1 cellular context compared by ENCODE assay signal in genomic region chr14:21449899-21450216, GRCh38.
TF ChIP-seq lines count a peak whose summit lies in the region.

No MANE protein-coding gene starts in this region.

TF ChIP-seq in SK-N-SH, 30 proteins besides CTCF, POLR2A, EP300 and RAD21 (continued from another document):
- TF ChIP-seq IRF3 (IDR thresholded peaks at IDR 0.05; ENCODE audit: low read depth, low read length), result no peak
- TF ChIP-seq USF2 (IDR thresholded peaks at IDR 0.05; ENCODE audit: borderline replicate concordance, low read depth, low read length), result no peak
- TF ChIP-seq USF1 (IDR thresholded peaks at IDR 0.05; ENCODE audit: borderline replicate concordance, low read depth), result no peak
- no peak for TF ChIP-seq MXI1 (IDR thresholded peaks at IDR 0.05; ENCODE audit: low read depth, low read length)
- no peak for TF ChIP-seq PBX3 (IDR thresholded peaks at IDR 0.05)
